In the genomic region with DNA sequence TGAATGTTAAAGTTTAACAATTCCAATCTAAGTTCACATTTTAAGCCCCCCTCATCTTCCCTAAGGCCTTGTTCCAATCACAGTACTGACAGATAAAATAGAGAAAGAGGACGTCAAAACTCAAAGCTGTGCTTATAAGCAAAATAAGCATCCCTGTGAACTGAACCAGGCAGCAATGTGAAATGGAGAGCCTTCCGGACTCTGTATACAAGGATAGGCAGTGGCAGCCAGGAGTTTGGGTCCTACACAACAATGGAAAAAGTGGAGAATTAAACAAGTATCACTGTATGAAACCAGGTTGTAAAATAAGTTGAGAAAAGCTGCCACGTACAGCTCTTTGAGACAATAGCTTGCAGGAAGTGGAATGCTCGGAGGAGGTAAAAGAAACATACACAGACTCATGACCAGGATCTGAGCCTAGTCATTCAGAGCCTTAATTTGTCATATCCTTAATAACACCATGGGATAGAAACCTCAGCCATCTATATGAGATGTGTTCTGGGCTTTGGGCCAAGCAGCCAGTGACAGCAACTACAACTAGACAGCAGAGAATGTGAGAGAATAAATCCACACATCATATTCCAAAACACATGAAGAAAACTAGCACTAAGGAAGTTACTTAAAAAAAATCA, we compare ENCODE assay signal across 8 cellular contexts. TPM values are rescaled to one million over a fixed set of nuclear protein-coding genes. Genes with fewer than 3 reads are reported as not detected.
DNase-seq lines count a peak whose midpoint lies in the region; ATAC-seq and TF ChIP-seq lines count a peak whose summit lies in the region.
"Had no signal": no experiment of that assay in that cellular context is flagged by ENCODE, and none has a peak within 500 bp of the region (broad histone marks: within the 10 kb centered on the region; RNA-seq: fewer than 3 reads in every experiment).

No MANE protein-coding gene starts in this region.

- TF ChIP-seq EP300 in stomach (IDR thresholded peaks at IDR 0.05): no peak
- peak in 1 of 2 donors; percentile 32 for TF ChIP-seq EP300 in tibial nerve (IDR thresholded peaks at IDR 0.05)

- H3K4me1 ChIP-seq in left ventricle myocardium inferior (peaks cover 36% of the 10 kb centered on the region), stomach (no peaks in the 10 kb centered on the region), tibial nerve (no peaks in the 10 kb centered on the region)
- H3K4me1 ChIP-seq: right lobe of liver had no signal

- no peak for TF ChIP-seq CTCF in left ventricle myocardium inferior (IDR thresholded peaks at IDR 0.05; ENCODE audit: borderline replicate concordance)
- TF ChIP-seq CTCF in stomach (IDR thresholded peaks at IDR 0.05): no peak
- no peak for TF ChIP-seq CTCF in tibial nerve (IDR thresholded peaks at IDR 0.05)

- no peak for ATAC-seq in GM18873 (IDR thresholded peaks at IDR 0.05; ENCODE audit: low FRiP score, unreplicated experiment)

- H3K36me3 ChIP-seq in left ventricle myocardium inferior (no peaks in the 10 kb centered on the region), stomach (no peaks in the 10 kb centered on the region), tibial nerve (no peaks in the 10 kb centered on the region)
- H3K36me3 ChIP-seq: right lobe of liver had no signal

- peak overlapping the region; percentile 58 for H3K27ac ChIP-seq in left ventricle myocardium inferior (replicated peaks)
- H3K27ac ChIP-seq in stomach: no peak overlapping the region
- H3K27ac ChIP-seq in tibial nerve: peak overlapping the region in 2 of 4 donors; percentile 29 to 56
- H3K27ac ChIP-seq: right lobe of liver had no signal

- H3K9me3 ChIP-seq in left ventricle myocardium inferior (replicated peaks) (no peaks in the 10 kb centered on the region), stomach (no peaks in the 10 kb centered on the region), tibial nerve (no peaks in the 10 kb centered on the region)
- H3K9me3 ChIP-seq: right lobe of liver had no signal

- no peak overlapping the region for H3K4me3 ChIP-seq in left ventricle myocardium inferior
- no peak overlapping the region for H3K4me3 ChIP-seq in stomach
- no peak overlapping the region for H3K4me3 ChIP-seq in tibial nerve
- H3K4me3 ChIP-seq: right lobe of liver had no signal

- 45 to 70% (median 49%) methylated on average over 4 of the region's 4 CpGs for WGBS in stomach, 5 donors
- 61 to 64% methylated on average over 4 of the region's 4 CpGs for WGBS in tibial nerve, 2 donors

- no peak for TF ChIP-seq POLR2A in stomach (IDR thresholded peaks at IDR 0.05)
- TF ChIP-seq POLR2A in tibial nerve (IDR thresholded peaks at IDR 0.05): no peak

- DNase-seq in HS-5 (ENCODE audit: low read depth) (peak; percentile 80), astrocyte of the hippocampus (ENCODE audit: low read depth, low spot score) (peak; percentile 91), left ventricle myocardium inferior (peak; percentile 46), stromal cell of bone marrow (ENCODE audit: low read depth) (peak; percentile 90), stomach (no peak), tibial nerve (ENCODE audit: low spot score in 2 of 2) (no peak)

- no peaks in the 10 kb centered on the region for H3K27me3 ChIP-seq in left ventricle myocardium inferior (ENCODE audit: low read depth)
- no peaks in the 10 kb centered on the region for H3K27me3 ChIP-seq in stomach
- no peaks in the 10 kb centered on the region for H3K27me3 ChIP-seq in tibial nerve
- H3K27me3 ChIP-seq: right lobe of liver had no signal

- intact Hi-C loops in left ventricle myocardium inferior (cut with micrococcal nuclease) (no loop called here), stomach (cut with DNase I; ENCODE audit: low total_unique reads) (no loop called here)

RNA-seq across cellular contexts. Expression of a gene that starts 55.2 kb away (rescaled TPM):
- total RNA-seq in left ventricle myocardium inferior (123 TPM), stomach (10 to 100 TPM in 1 of 5 donors, 1 to 10 TPM in 4; 1.2 to 16.2 (median 4.6) TPM), tibial nerve (100 to 1,000 TPM in 1 of 4 donors, 10 to 100 TPM in 3; 64.5 to 105 (median 72.0) TPM)
- polyA plus RNA-seq in stomach: 10 to 100 TPM in 1 of 3 donors, 1 to 10 TPM in 2; 1.8 to 15.0 (median 2.6) TPM

Comparison
In these comparisons a context has a peak if more than half of its experiments do, and no peak if none do; other contexts are left out.
1. DNase-seq: peak in HS-5 (single experiment), astrocyte of the hippocampus (single experiment), left ventricle myocardium inferior (single experiment) and stromal cell of bone marrow (single experiment); none in stomach (single experiment) and tibial nerve (0 of 2).